In the genomic region with DNA sequence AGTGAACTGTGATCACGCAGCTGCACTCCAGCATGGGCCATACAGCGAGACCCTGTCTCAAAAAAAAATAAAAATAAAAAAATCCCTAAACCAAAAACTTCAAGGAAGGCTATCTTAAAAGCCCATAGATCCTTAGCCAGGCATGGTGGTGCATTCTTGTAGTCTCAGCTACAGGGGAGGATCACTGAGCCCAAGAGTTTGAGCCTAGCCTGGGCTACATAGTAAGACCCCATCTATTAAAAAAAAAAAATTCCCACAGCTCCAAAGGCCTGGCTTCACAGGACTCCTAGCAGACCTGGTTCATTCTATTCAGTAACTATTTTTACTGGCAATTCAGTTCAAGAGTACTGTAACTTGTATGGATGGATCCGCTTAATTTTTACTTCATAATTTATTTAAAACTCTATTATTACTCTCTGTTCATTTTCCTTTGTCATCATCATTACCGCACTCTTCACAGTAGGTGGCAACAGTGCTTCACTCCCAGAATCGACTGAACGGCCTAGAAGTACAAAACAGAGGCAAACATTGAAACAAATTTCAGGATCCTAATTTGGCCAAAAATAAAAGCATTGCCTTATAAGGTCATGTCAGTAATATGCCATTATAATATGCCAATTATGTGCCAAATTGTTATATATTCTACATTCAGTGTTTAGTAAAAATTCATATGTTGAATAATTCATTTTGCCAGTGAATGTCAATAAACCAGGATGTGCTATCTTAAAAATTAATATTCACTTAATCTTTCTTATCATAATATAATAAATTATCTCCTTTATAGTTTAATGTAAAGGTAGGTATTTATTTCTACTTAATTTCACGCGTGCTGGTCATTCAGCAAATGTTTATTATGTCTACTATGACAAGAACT, we compare ENCODE assay signal across 8 cellular contexts. TPM values are rescaled to one million over a fixed set of nuclear protein-coding genes. Genes with fewer than 3 reads are reported as not detected.
A peak's percentile ranks its signal among the peaks of the same experiment; 100 is the strongest.
DNase-seq lines count a peak whose midpoint lies in the region; ATAC-seq and TF ChIP-seq lines count a peak whose summit lies in the region.

No MANE protein-coding gene starts in this region.

- H3K4me1 Mint-ChIP-seq in activated naive CD4-positive, alpha-beta T cell treated with anti-CD3 and anti-CD28 coated beads for 36 hours (ENCODE audit: low read depth), result peaks cover 5% of the 10 kb centered on the region

- no peak overlapping the region for H3K4me3 Mint-ChIP-seq in activated naive CD4-positive, alpha-beta T cell treated with anti-CD3 and anti-CD28 coated beads for 36 hours

- H3K36me3 ChIP-seq in HCT116 (ENCODE audit: control insufficient read depth in 1 of 2, insufficient read depth in 2 of 2, low read length in 2 of 2) (no peaks in the 10 kb centered on the region), WERI-Rb-1 (no peaks in the 10 kb centered on the region)

- ATAC-seq in HCT116 (peak; percentile 95), Right ventricle myocardium superior (ENCODE audit: poor library complexity) (peak; percentile 92), GM19397 (IDR thresholded peaks at IDR 0.05; ENCODE audit: unreplicated experiment) (no peak)

- no peak for TF ChIP-seq POLR2A in HCT116 (IDR thresholded peaks at IDR 0.05; ENCODE audit: borderline replicate concordance, extremely low read depth, insufficient read depth, insufficient read length)

- H3K9me2 ChIP-seq in HCT116 (ENCODE audit: insufficient read depth), result no peaks in the 10 kb centered on the region

- no peaks in the 10 kb centered on the region for H3K9me3 ChIP-seq in HCT116 (ENCODE audit: control insufficient read depth in 1 of 2, insufficient read depth in 1 of 2, low read depth in 1 of 2, low read length in 2 of 2)
- no peaks in the 10 kb centered on the region for H3K9me3 ChIP-seq in WERI-Rb-1 (ENCODE audit: severe bottlenecking)

- RAD21 ChIA-PET in HCT116 (lab: Charles Lee; ENCODE audit: low non-redundant PET in 1 of 2, low total read pairs in 2 of 2, uncharacterized antibody in 2 of 2, unreplicated experiment in 2 of 2), result no interaction called here

- H3K4me1 ChIP-seq in HCT116 (ENCODE audit: control insufficient read depth in 1 of 2, insufficient read depth in 2 of 2, low read length in 2 of 2), result no peaks in the 10 kb centered on the region

- H3K9me3 Mint-ChIP-seq in activated naive CD4-positive, alpha-beta T cell treated with anti-CD3 and anti-CD28 coated beads for 36 hours, result peaks cover 3% of the 10 kb centered on the region

- peaks cover 2% of the 10 kb centered on the region for H3K36me3 Mint-ChIP-seq in activated naive CD4-positive, alpha-beta T cell treated with anti-CD3 and anti-CD28 coated beads for 36 hours (ENCODE audit: low read depth)

- BruUV-seq in HCT116 (replicated peaks; lab: Mats Ljungman, UMichigan), result no TSS peak

- H3K4me3 ChIP-seq in HCT116 (replicated peaks in 1 of 2; ENCODE audit: low read depth in 1 of 2, low read length in 2 of 2) (no peak overlapping the region), WERI-Rb-1 (ENCODE audit: low read depth, low read length) (no peak overlapping the region)

- no peaks in the 10 kb centered on the region for H3K27me3 ChIP-seq in HCT116 (ENCODE audit: insufficient read depth, low read length)
- no peaks in the 10 kb centered on the region for H3K27me3 ChIP-seq in WERI-Rb-1 (ENCODE audit: insufficient read depth, low read depth, severe bottlenecking)

- no peak overlapping the region for H2AFZ ChIP-seq in HCT116 (ENCODE audit: low read depth, low read length, poor library complexity, severe bottlenecking)

- CTCF ChIA-PET in activated naive CD4-positive, alpha-beta T cell treated with anti-CD3 and anti-CD28 coated beads for 36 hours (lab: Charles Lee), result interaction anchor here (1.0 to 1.2 kb wide), 3 partner anchors 373 to 463 kb away, joined by 3 to 12 read pairs (median 4); no protein-coding TSS in a partner anchor
- CTCF ChIA-PET in HCT116 (lab: Charles Lee), result interaction anchor here (1.1 kb wide), 1 partner anchor 446 kb away, joined by 6 read pairs; no protein-coding TSS in a partner anchor

- intact Hi-C loops in activated naive CD4-positive, alpha-beta T cell treated with anti-CD3 and anti-CD28 coated beads for 36 hours (cut with micrococcal nuclease), result loop anchor here (1.0 to 5.0 kb wide), 4 partner anchors 225 to 552 kb away; no protein-coding TSS in a partner anchor
- intact Hi-C loops in HCT116 (cut with micrococcal nuclease) (loop anchor here (1.0 kb wide), 2 partner anchors 437 to 445 kb away; no protein-coding TSS in a partner anchor), Right ventricle myocardium superior (cut with DNase I) (loop anchor here (5.0 kb wide), 1 partner anchor 447 kb away; no protein-coding TSS in a partner anchor)

- peaks cover 17% of the 10 kb centered on the region for H3K27me3 Mint-ChIP-seq in activated naive CD4-positive, alpha-beta T cell treated with anti-CD3 and anti-CD28 coated beads for 36 hours (ENCODE audit: low read depth)

- TF ChIP-seq CTCF in HCT116 (IDR thresholded peaks at IDR 0.05 in 2 of 3, conservative IDR thresholded peaks at IDR 0.05 in 1 of 3; ENCODE audit: borderline replicate concordance in 1 of 3, insufficient read depth in 1 of 3, low read depth in 2 of 3, low read length in 2 of 3) (peak; percentile 69 to 92 (median 78)), WERI-Rb-1 (IDR thresholded peaks at IDR 0.05; ENCODE audit: low read depth, low read length) (peak; percentile 57)

- H4K20me1 ChIP-seq in HCT116 (ENCODE audit: insufficient read depth), result no peaks in the 10 kb centered on the region

- peak; percentile 96 for TF ChIP-seq RAD21 in HCT116 (IDR thresholded peaks at IDR 0.05; ENCODE audit: low read depth)

- H3K79me2 ChIP-seq in HCT116 (ENCODE audit: insufficient read depth, low read length), result no peaks in the 10 kb centered on the region

- H3K27ac Mint-ChIP-seq in activated naive CD4-positive, alpha-beta T cell treated with anti-CD3 and anti-CD28 coated beads for 36 hours, result no peak overlapping the region

- H3K9ac ChIP-seq in HCT116 (ENCODE audit: low read length), result no peak overlapping the region

- H3K4me2 ChIP-seq in HCT116 (ENCODE audit: low read length), result no peak overlapping the region

- DNase-seq in activated naive CD4-positive, alpha-beta T cell treated with anti-CD3 and anti-CD28 coated beads for 36 hours, result peak; percentile 49
- no peak for DNase-seq in activated naive CD4-positive, alpha-beta T cell (lab: John Stamatoyannopoulos, UW)
- DNase-seq in HCT116 (ENCODE audit: low read depth, low spot score) (peak; percentile 48), NCI-H1436 (lab: John Stamatoyannopoulos, UW) (peak; percentile 37), WERI-Rb-1 (peak; percentile 33), Right ventricle myocardium superior (no peak), retina (peak; percentile 58)

- H3K27ac ChIP-seq in HCT116 (ENCODE audit: low read depth, low read length) (no peak overlapping the region), WERI-Rb-1 (no peak overlapping the region)

- POLR2A ChIA-PET in HCT116 (lab: Charles Lee), result no interaction called here

TF ChIP-seq in HCT116, 20 proteins besides CTCF, POLR2A, EP300 and RAD21:
- TF ChIP-seq, protein P1, sequence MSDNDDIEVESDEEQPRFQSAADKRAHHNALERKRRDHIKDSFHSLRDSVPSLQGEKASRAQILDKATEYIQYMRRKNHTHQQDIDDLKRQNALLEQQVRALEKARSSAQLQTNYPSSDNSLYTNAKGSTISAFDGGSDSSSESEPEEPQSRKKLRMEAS (IDR thresholded peaks at IDR 0.05), result no peak
- TF ChIP-seq SRF (IDR thresholded peaks at IDR 0.05; ENCODE audit: low read depth) (peak; percentile 95), EGR1 (IDR thresholded peaks at IDR 0.05; ENCODE audit: low read depth) (no peak)

RNA-seq across cellular contexts. Expression of a gene that starts 14.3 kb away (rescaled TPM):
- 10 to 100 TPM in 1 of 2 experiments, 1 to 10 TPM in 1; 9.6 to 10.8 TPM for total RNA-seq in activated naive CD4-positive, alpha-beta T cell treated with anti-CD3 and anti-CD28 coated beads for 36 hours
- total RNA-seq in HCT116 (2021; ENCODE audit: unreplicated experiment) (19.2 TPM), Right ventricle myocardium superior (22.6 TPM)
- polyA plus RNA-seq in HCT116 (2012), result 6.5 and 7.0 TPM in 2 replicates

Comparison
In these comparisons a context has a peak if more than half of its experiments do, and no peak if none do; other contexts are left out.
1. DNase-seq: peak in activated naive CD4-positive, alpha-beta T cell treated with anti-CD3 and anti-CD28 coated beads for 36 hours (single experiment), HCT116 (single experiment), NCI-H1436 (single experiment), WERI-Rb-1 (single experiment) and retina (single experiment); none in activated naive CD4-positive, alpha-beta T cell (0 of 4) and Right ventricle myocardium superior (single experiment).